In the genomic region with DNA sequence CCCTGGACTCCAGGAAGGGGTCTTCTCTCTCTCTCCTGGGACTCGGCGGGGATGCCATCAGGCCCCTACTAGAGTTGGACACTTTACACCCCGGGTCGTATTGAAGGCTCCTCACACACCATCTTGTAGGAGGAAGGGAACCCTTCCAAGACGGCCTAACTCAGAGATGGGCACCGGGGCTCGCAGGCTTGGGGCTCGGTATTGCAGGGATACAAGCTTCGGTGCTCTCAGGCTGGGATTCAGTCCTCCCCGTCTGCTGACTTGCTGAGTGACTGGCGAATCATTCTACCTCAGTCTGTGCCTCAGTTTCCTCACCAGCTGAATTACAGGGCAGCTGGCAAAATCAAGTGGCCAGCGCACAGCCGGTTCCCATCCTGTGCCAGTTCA, we compare ENCODE assay signal across 12 cellular contexts. TPM values are rescaled to one million over a fixed set of nuclear protein-coding genes. Genes with fewer than 3 reads are reported as not detected.
A peak's percentile ranks its signal among the peaks of the same experiment; 100 is the strongest.
DNase-seq lines count a peak whose midpoint lies in the region; ATAC-seq and TF ChIP-seq lines count a peak whose summit lies in the region.
"Had no signal": no experiment of that assay in that cellular context is flagged by ENCODE, and none has a peak within 500 bp of the region (broad histone marks: within the 10 kb centered on the region; RNA-seq: fewer than 3 reads in every experiment).

No MANE protein-coding gene starts in this region.

- in situ Hi-C loops in KBM-7 (cut with MboI; ENCODE audit: low pct_unique_long_range_greater_than_20kb, low sequenced_read_pairs) = no loop called here

- no peaks in the 10 kb centered on the region for H3K27me3 ChIP-seq in heart left ventricle
- H3K27me3 ChIP-seq in muscle layer of duodenum (ENCODE audit: low read depth, low read length) = no peaks in the 10 kb centered on the region
- H3K27me3 ChIP-seq in upper lobe of left lung = no peaks in the 10 kb centered on the region

- H3K36me3 Mint-ChIP-seq in dendritic cell treated with granulocyte-macrophage colony-stimulating factor and Interleukin-4, amounts not matched to agents 40 ng/mL and 50 ng/mL, for 4 days (ENCODE audit: low read depth) = peaks cover 36% of the 10 kb centered on the region

- ATAC-seq in heart left ventricle (no peak), Right ventricle myocardium superior (ENCODE audit: poor library complexity) (no peak), upper lobe of left lung (ENCODE audit: low FRiP score in 2 of 2) (no peak)

- TF ChIP-seq POLR2A in heart left ventricle (IDR thresholded peaks at IDR 0.05) (no peak), upper lobe of left lung (IDR thresholded peaks at IDR 0.05) (no peak)

- intact Hi-C loops in heart left ventricle (cut with DNase I) = loop anchor here in 1 of 10 donors (5.0 kb wide), 1 partner anchor 343 kb away; no protein-coding TSS in a partner anchor
- intact Hi-C loops in Right ventricle myocardium superior (cut with DNase I) = no loop called here
- intact Hi-C loops in dendritic cell treated with granulocyte-macrophage colony-stimulating factor and Interleukin-4, amounts not matched to agents 40 ng/mL and 50 ng/mL, for 4 days (cut with micrococcal nuclease) = no loop called here

- DNase-seq in heart left ventricle (no peak), Right ventricle myocardium superior (no peak), upper lobe of left lung (no peak), kidney tubule cell (ENCODE audit: low spot score) (no peak), KBM-7 (no peak)
- DNase-seq in activated effector memory CD4-positive, alpha-beta T cell treated with anti-CD3 and anti-CD28 coated beads, Interleukin-2, amount 50 U/mL, for 16 hours = no peak
- DNase-seq: activated B cell treated with CpG ODN at 0.5 μM for 24 hours, activated gamma-delta T cell, NCI-H524, retina had no signal

- H3K9me3 ChIP-seq in heart left ventricle (no peaks in the 10 kb centered on the region), muscle layer of duodenum (ENCODE audit: control insufficient read depth in 1 of 2, low read length in 2 of 2) (no peaks in the 10 kb centered on the region), upper lobe of left lung (no peaks in the 10 kb centered on the region)

- no peak for TF ChIP-seq EP300 in upper lobe of left lung (IDR thresholded peaks at IDR 0.05)

- peak overlapping the region in 8 of 12 donors; percentile 2 to 85 (median 64) for H3K27ac ChIP-seq in heart left ventricle
- peak overlapping the region; percentile 77 for H3K27ac ChIP-seq in muscle layer of duodenum (ENCODE audit: low read length)
- H3K27ac ChIP-seq in upper lobe of left lung = peak overlapping the region; percentile 11 to 85 (median 81)

- TF ChIP-seq CTCF in heart left ventricle (IDR thresholded peaks at IDR 0.05) (no peak), upper lobe of left lung (IDR thresholded peaks at IDR 0.05) (no peak)

- WGBS in heart left ventricle, 4 donors = 75 to 79% (median 76%) methylated on average over 11 to 13 of the region's 13 CpGs
- 70 to 73% methylated on average over 4 to 13 of the region's 13 CpGs for WGBS in upper lobe of left lung, 2 donors

- peak overlapping the region; percentile 80 for H3K4me3 Mint-ChIP-seq in dendritic cell treated with granulocyte-macrophage colony-stimulating factor and Interleukin-4, amounts not matched to agents 40 ng/mL and 50 ng/mL, for 4 days
- H3K4me3 Mint-ChIP-seq: activated B cell treated with CpG ODN at 0.5 μM for 24 hours had no signal

- no peaks in the 10 kb centered on the region for H3K36me3 ChIP-seq in heart left ventricle
- no peaks in the 10 kb centered on the region for H3K36me3 ChIP-seq in muscle layer of duodenum (ENCODE audit: control insufficient read depth in 1 of 2, insufficient read depth in 2 of 2, low read length in 2 of 2)
- no peaks in the 10 kb centered on the region for H3K36me3 ChIP-seq in upper lobe of left lung

- H3K4me3 ChIP-seq in heart left ventricle (peak overlapping the region in 9 of 12 donors; percentile 6 to 51 (median 20)), muscle layer of duodenum (ENCODE audit: low read depth in 1 of 2, low read length in 2 of 2) (peak overlapping the region in 1 of 2 donors; percentile 67), upper lobe of left lung (peak overlapping the region in 3 of 4 donors; percentile 18 to 42 (median 26))

- no peaks in the 10 kb centered on the region for H3K9me3 Mint-ChIP-seq in dendritic cell treated with granulocyte-macrophage colony-stimulating factor and Interleukin-4, amounts not matched to agents 40 ng/mL and 50 ng/mL, for 4 days
- H3K9me3 Mint-ChIP-seq: activated B cell treated with CpG ODN at 0.5 μM for 24 hours had no signal

- H3K4me1 Mint-ChIP-seq in dendritic cell treated with granulocyte-macrophage colony-stimulating factor and Interleukin-4, amounts not matched to agents 40 ng/mL and 50 ng/mL, for 4 days (ENCODE audit: low read depth) = peaks cover 95% of the 10 kb centered on the region

- peak overlapping the region; percentile 88 for H3K27ac Mint-ChIP-seq in dendritic cell treated with granulocyte-macrophage colony-stimulating factor and Interleukin-4, amounts not matched to agents 40 ng/mL and 50 ng/mL, for 4 days
- H3K27ac Mint-ChIP-seq: activated B cell treated with CpG ODN at 0.5 μM for 24 hours had no signal

- H3K4me1 ChIP-seq in heart left ventricle (peaks cover 0 to 49% (median 17%) of the 10 kb centered on the region in 12 donors), muscle layer of duodenum (ENCODE audit: control insufficient read depth in 1 of 2, insufficient read depth in 2 of 2, low read length in 2 of 2) (peaks cover 14 to 25% of the 10 kb centered on the region in 2 donors), upper lobe of left lung (peaks cover 22 to 44% (median 27%) of the 10 kb centered on the region in 4 donors)

- H3K27me3 Mint-ChIP-seq in dendritic cell treated with granulocyte-macrophage colony-stimulating factor and Interleukin-4, amounts not matched to agents 40 ng/mL and 50 ng/mL, for 4 days = no peaks in the 10 kb centered on the region
- H3K27me3 Mint-ChIP-seq: activated B cell treated with CpG ODN at 0.5 μM for 24 hours had no signal

RNA-seq across cellular contexts. Expression of gene CALML4, which starts 0.4 kb away (rescaled TPM):
- total RNA-seq in heart left ventricle (1 to 10 TPM in 5 of 9 donors, under 1 TPM in 4; 0.21 to 6.6 (median 1.5) TPM), Right ventricle myocardium superior (0.97 TPM), upper lobe of left lung (10 to 100 TPM in 2 of 6 donors, 1 to 10 TPM in 4; 3.6 to 33.7 (median 7.0) TPM)
- polyA plus RNA-seq in heart left ventricle = 1 to 10 TPM; 1.2 to 1.6 TPM

RNA-seq across cellular contexts. Expression of gene CLN6, which starts 24.0 kb away (rescaled TPM):
- total RNA-seq in heart left ventricle (10 to 100 TPM in 3 of 9 donors, 1 to 10 TPM in 6; 5.6 to 24.1 (median 8.9) TPM), Right ventricle myocardium superior (6.9 TPM), upper lobe of left lung (10 to 100 TPM; 19.4 to 48.3 (median 28.7) TPM)
- polyA plus RNA-seq in heart left ventricle = 10 to 100 TPM in 1 of 2 donors, 1 to 10 TPM in 1; 8.6 to 19.0 TPM
